11 cellular contexts compared by ENCODE assay signal in genomic region chr14:22505751-22506710, GRCh38.
A peak's percentile ranks its signal among the peaks of the same experiment; 100 is the strongest.
DNase-seq lines count a peak whose midpoint lies in the region; ATAC-seq lines count a peak whose summit lies in the region.
"Had no signal": no experiment of that assay in that cellular context is flagged by ENCODE, and none has a peak within 500 bp of the region (broad histone marks: within the 10 kb centered on the region; RNA-seq: fewer than 3 reads in every experiment).

No MANE protein-coding gene starts in this region.

- no peaks in the 10 kb centered on the region for H3K9me3 Mint-ChIP-seq in activated T-cell treated with anti-CD3 and anti-CD28 coated beads, Interleukin-2, amount 50 U/mL, for 24 hours
- no peaks in the 10 kb centered on the region for H3K9me3 Mint-ChIP-seq in activated T-helper 17 cell treated with anti-CD3 and anti-CD28 coated beads, Interleukin-2, amount 50 U/mL, for 72 hours

- no peak overlapping the region for H3K4me3 ChIP-seq in skin epidermis
- H3K4me3 ChIP-seq: esophagus muscularis mucosa, upper lobe of right lung had no signal

- H3K27ac ChIP-seq in skin epidermis: peak overlapping the region in 11 of 21 experiments; percentile 20 to 84 (median 63)
- H3K27ac ChIP-seq: esophagus muscularis mucosa, upper lobe of right lung had no signal

- DNase-seq in activated T-cell treated with anti-CD3 and anti-CD28 coated beads, Interleukin-2, amount 50 U/mL, for 24 hours: no peak
- DNase-seq in activated T-cell treated with anti-CD3 and anti-CD28 coated beads for 4 hours (no peak), HUDEP-2 (lab: John Stamatoyannopoulos, UW; ENCODE audit: unreplicated experiment in 76 of 76) (no peak), iPS-NIHi11 (ENCODE audit: low spot score) (no peak)
- DNase-seq: upper lobe of right lung had no signal

- peak overlapping the region; percentile 86 for H3K4me3 Mint-ChIP-seq in activated T-cell treated with anti-CD3 and anti-CD28 coated beads, Interleukin-2, amount 50 U/mL, for 24 hours
- H3K4me3 Mint-ChIP-seq in activated T-helper 17 cell treated with anti-CD3 and anti-CD28 coated beads, Interleukin-2, amount 50 U/mL, for 72 hours: peak overlapping the region; percentile 88

- peak overlapping the region; percentile 99 for H3K27ac Mint-ChIP-seq in activated T-cell treated with anti-CD3 and anti-CD28 coated beads, Interleukin-2, amount 50 U/mL, for 24 hours
- H3K27ac Mint-ChIP-seq in activated T-helper 17 cell treated with anti-CD3 and anti-CD28 coated beads, Interleukin-2, amount 50 U/mL, for 72 hours: peak overlapping the region; percentile 98

- peaks cover 94% of the 10 kb centered on the region for H3K36me3 Mint-ChIP-seq in activated T-cell treated with anti-CD3 and anti-CD28 coated beads, Interleukin-2, amount 50 U/mL, for 24 hours (ENCODE audit: low read depth)
- peaks cover 100% of the 10 kb centered on the region for H3K36me3 Mint-ChIP-seq in activated T-helper 17 cell treated with anti-CD3 and anti-CD28 coated beads, Interleukin-2, amount 50 U/mL, for 72 hours (ENCODE audit: low read depth)

- no peaks in the 10 kb centered on the region for H3K27me3 Mint-ChIP-seq in activated T-cell treated with anti-CD3 and anti-CD28 coated beads, Interleukin-2, amount 50 U/mL, for 24 hours
- no peaks in the 10 kb centered on the region for H3K27me3 Mint-ChIP-seq in activated T-helper 17 cell treated with anti-CD3 and anti-CD28 coated beads, Interleukin-2, amount 50 U/mL, for 72 hours

- peaks cover 70% of the 10 kb centered on the region for H3K4me1 Mint-ChIP-seq in activated T-cell treated with anti-CD3 and anti-CD28 coated beads, Interleukin-2, amount 50 U/mL, for 24 hours (ENCODE audit: low read depth)
- no peaks in the 10 kb centered on the region for H3K4me1 Mint-ChIP-seq in activated T-helper 17 cell treated with anti-CD3 and anti-CD28 coated beads, Interleukin-2, amount 50 U/mL, for 72 hours

- ATAC-seq in HG02678 (IDR thresholded peaks at IDR 0.05; ENCODE audit: unreplicated experiment): peak; percentile 43
- ATAC-seq in activated T-helper 17 cell treated with anti-CD3 and anti-CD28 coated beads, Interleukin-2, amount 50 U/mL, for 72 hours (replicated peaks): peak; percentile 46
- ATAC-seq in GM18873 (IDR thresholded peaks at IDR 0.05; ENCODE audit: low FRiP score, unreplicated experiment): no peak
- ATAC-seq: left lobe of liver, upper lobe of right lung had no signal
